ENCODE assay signal across 9 cellular contexts in the genomic region with DNA sequence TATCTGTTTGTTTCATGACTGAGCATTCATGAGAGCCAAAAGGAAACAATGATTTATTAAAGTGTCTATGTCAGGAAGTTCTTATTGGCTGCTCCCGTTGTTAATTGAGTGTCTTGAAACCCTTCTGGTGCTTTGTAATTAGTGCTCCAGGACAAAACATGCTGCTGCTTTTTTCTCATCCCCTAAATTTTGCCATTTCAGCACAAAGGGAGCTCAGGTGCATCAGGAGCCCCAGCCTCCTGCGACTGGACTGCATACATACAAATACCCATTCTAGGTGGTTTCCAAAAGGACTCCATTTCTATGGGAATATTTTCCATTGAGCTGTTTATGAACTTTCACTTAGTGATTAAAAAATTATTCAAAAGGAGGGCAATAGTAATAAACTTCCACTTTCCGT.
"Had no signal": no experiment of that assay in that cellular context is flagged by ENCODE, and none has a peak within 500 bp of the region (broad histone marks: within the 10 kb centered on the region; RNA-seq: fewer than 3 reads in every experiment).

No MANE protein-coding gene starts in this region.

- H3K36me3 ChIP-seq: HAP-1 had no signal

- H3K27ac Mint-ChIP-seq: HFFc6 had no signal

- H3K9ac ChIP-seq: GM23248 had no signal

- FAIRE-seq: HTR-8/SVneo, K562 had no signal

- H3K9me3 ChIP-seq: HAP-1 had no signal

- DNase-seq: GM23248, GOT3, H7, HFFc6, KG1 had no signal

- H3K4me3 ChIP-seq: GM23248, HAP-1, K562 had no signal

- ATAC-seq: HCT116, K562 had no signal

- H3K4me1 ChIP-seq: HAP-1 had no signal

- H3K27ac ChIP-seq: GM23248 had no signal

- H2AFZ ChIP-seq: GM23248 had no signal
